ENCODE assay signal across 8 cellular contexts in genomic region chr21:32569261-32570230, GRCh38. TPM values are rescaled to one million over a fixed set of nuclear protein-coding genes. Genes with fewer than 3 reads are reported as not detected.
DNase-seq lines count a peak whose midpoint lies in the region; ATAC-seq and TF ChIP-seq lines count a peak whose summit lies in the region.

No MANE protein-coding gene starts in this region.

- peak; percentile 65 for ATAC-seq in GM19025 (IDR thresholded peaks at IDR 0.05; ENCODE audit: low read depth, unreplicated experiment)
- ATAC-seq in HG03378 (IDR thresholded peaks at IDR 0.05; ENCODE audit: unreplicated experiment) = peak; percentile 62
- peak; percentile 95 for ATAC-seq in left lobe of liver

- peak; percentile 88 for TF ChIP-seq CTCF in AG09319 (IDR thresholded peaks at IDR 0.05; ENCODE audit: low read depth, low read length)

- peak; percentile 40 for DNase-seq in AG09319 (ENCODE audit: extremely low read depth, low read depth)
- DNase-seq in NCI-H524 (lab: John Stamatoyannopoulos, UW) = peak; percentile 76 to 89
- peak; percentile 79 for DNase-seq in activated CD4-positive, alpha-beta T cell treated with anti-CD3 and anti-CD28 coated beads, Interleukin-2, amount 50 U/mL, for 1 hour
- peak; percentile 94 for DNase-seq in dermis blood vessel endothelial cell
- DNase-seq in left lobe of liver (ENCODE audit: low spot score) = peak; percentile 75
- DNase-seq in stimulated activated CD4-positive, alpha-beta T cell treated with anti-CD3 and anti-CD28 coated beads, Interleukin-1b, Interleukin-23, amount 100 ng/mL, for 48 hours = peak; percentile 80

RNA-seq across cellular contexts. Expression of gene TCP10L, which starts 15.8 kb away (rescaled TPM):
- total RNA-seq in dermis blood vessel endothelial cell (0.09 and 0.68 TPM in 2 replicates), left lobe of liver (4.1 TPM)

RNA-seq across cellular contexts. Expression of gene CFAP298, which starts 42.6 kb away (rescaled TPM):
- total RNA-seq in dermis blood vessel endothelial cell = 33.9 and 40.7 TPM in 2 replicates
- 15.1 TPM for total RNA-seq in left lobe of liver

Comparison
In these comparisons a context has a peak if more than half of its experiments do, and no peak if none do; other contexts are left out.
1. Peak in every context shown above with its lines: DNase-seq and ATAC-seq.
2. DNase-seq: peak in every context shown above with its lines; median percentile 94 in dermis blood vessel endothelial cell; 82 in NCI-H524; 80 in stimulated activated CD4-positive, alpha-beta T cell treated with anti-CD3 and anti-CD28 coated beads, Interleukin-1b, Interleukin-23, amount 100 ng/mL, for 48 hours; 79 in activated CD4-positive, alpha-beta T cell treated with anti-CD3 and anti-CD28 coated beads, Interleukin-2, amount 50 U/mL, for 1 hour; 75 in left lobe of liver; 40 in AG09319.